In genomic region chr19:3123088-3123721, GRCh38 we compare ENCODE assay signal across 17 cellular contexts. TPM values are rescaled to one million over a fixed set of nuclear protein-coding genes. Genes with fewer than 3 reads are reported as not detected.
"Had no signal": no experiment of that assay in that cellular context is flagged by ENCODE, and none has a peak within 500 bp of the region (broad histone marks: within the 10 kb centered on the region; RNA-seq: fewer than 3 reads in every experiment).

No MANE protein-coding gene starts in this region.

- H3K36me3 ChIP-seq: neutrophil had no signal

- DNase-seq: activated CD4-positive, alpha-beta T cell treated with anti-CD3 and anti-CD28 coated beads for 4 hours; activated CD8-positive, alpha-beta T cell treated with anti-CD3 and anti-CD28 coated beads, Interleukin-2, amount 10 ng/mL, durations not matched to agents 7 days and 5 days; activated naive CD4-positive, alpha-beta T cell treated with Interleukin-2 at 50 U/mL for 16 hours; activated naive CD8-positive, alpha-beta T cell treated with anti-CD3 and anti-CD28 coated beads, Interleukin-2, amount 50 U/mL, for 24 hours; caudate nucleus; cortex of kidney; effector CD8-positive, alpha-beta T cell; gastrocnemius medialis; islet precursor cell; lower lobe of right lung; naive thymus-derived CD4-positive, alpha-beta T cell; stimulated activated CD4-positive, alpha-beta T cell treated with anti-CD3 and anti-CD28 coated beads, Interleukin-4, amount 100 ng/mL, for 4 hours; stimulated activated naive CD8-positive, alpha-beta T cell treated with anti-CD3 and anti-CD28 coated beads, Interleukin-15, amount 100 ng/mL, for 72 hours; T1000 had no signal

- H3K4me3 ChIP-seq: gastrocnemius medialis, lower lobe of right lung, skin epidermis, vagina had no signal

- H3K27ac ChIP-seq: gastrocnemius medialis, lower lobe of right lung, neutrophil, vagina had no signal

- H3K27me3 ChIP-seq: gastrocnemius medialis, vagina had no signal

- ATAC-seq: activated CD8-positive, alpha-beta T cell treated with anti-CD3 and anti-CD28 coated beads, Interleukin-2, amount 10 ng/mL, durations not matched to agents 7 days and 5 days; activated naive CD8-positive, alpha-beta T cell treated with anti-CD3 and anti-CD28 coated beads, Interleukin-2, amount 50 U/mL, for 24 hours; gastrocnemius medialis; lower lobe of right lung; naive thymus-derived CD4-positive, alpha-beta T cell; stimulated activated naive CD8-positive, alpha-beta T cell treated with anti-CD3 and anti-CD28 coated beads, Interleukin-15, amount 100 ng/mL, for 72 hours had no signal

- H3K4me1 ChIP-seq: gastrocnemius medialis, vagina had no signal

- H3K9me3 ChIP-seq: gastrocnemius medialis, lower lobe of right lung, neutrophil, vagina had no signal

RNA-seq across cellular contexts. Expression of gene S1PR4, which starts 55.4 kb away (rescaled TPM):
- total RNA-seq: vagina had no signal
